1 cellular context compared by ENCODE assay signal in the genomic region with DNA sequence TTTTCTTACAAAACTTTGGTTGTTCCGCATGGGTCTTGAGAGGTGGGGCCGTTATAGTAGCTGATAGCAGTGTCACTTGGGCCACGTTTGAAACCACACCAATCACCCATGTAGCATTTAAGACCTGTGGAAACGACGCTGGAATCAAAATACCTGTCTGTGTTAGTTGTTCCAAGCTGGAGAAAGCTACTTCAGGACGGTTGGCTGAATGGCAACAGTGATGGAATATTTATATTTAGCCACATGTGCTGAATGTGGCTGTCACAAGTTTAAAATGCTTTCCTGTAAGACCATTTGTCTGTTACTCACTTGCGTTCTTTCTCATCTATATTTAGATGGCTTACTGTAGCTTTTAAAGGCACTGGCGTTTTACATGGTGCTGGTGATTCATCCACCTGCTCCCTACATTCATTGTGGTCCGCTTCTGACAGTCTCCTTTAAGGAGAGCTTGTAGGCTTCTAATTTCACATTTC.
TF ChIP-seq lines count a peak whose summit lies in the region.

No MANE protein-coding gene starts in this region.

TF ChIP-seq in IMR-90, 13 proteins besides CTCF, POLR2A, EP300 and RAD21 (continued from another document):
- TF ChIP-seq, protein P1, sequence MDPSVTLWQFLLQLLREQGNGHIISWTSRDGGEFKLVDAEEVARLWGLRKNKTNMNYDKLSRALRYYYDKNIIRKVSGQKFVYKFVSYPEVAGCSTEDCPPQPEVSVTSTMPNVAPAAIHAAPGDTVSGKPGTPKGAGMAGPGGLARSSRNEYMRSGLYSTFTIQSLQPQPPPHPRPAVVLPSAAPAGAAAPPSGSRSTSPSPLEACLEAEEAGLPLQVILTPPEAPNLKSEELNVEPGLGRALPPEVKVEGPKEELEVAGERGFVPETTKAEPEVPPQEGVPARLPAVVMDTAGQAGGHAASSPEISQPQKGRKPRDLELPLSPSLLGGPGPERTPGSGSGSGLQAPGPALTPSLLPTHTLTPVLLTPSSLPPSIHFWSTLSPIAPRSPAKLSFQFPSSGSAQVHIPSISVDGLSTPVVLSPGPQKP (IDR thresholded peaks at IDR 0.05; ENCODE audit: borderline replicate concordance, low read depth, low read length): no peak
- no peak for TF ChIP-seq FOS (IDR thresholded peaks at IDR 0.05; ENCODE audit: low read depth, low read length)
